Comparison of ENCODE assay signal across 29 cellular contexts in the genomic region with DNA sequence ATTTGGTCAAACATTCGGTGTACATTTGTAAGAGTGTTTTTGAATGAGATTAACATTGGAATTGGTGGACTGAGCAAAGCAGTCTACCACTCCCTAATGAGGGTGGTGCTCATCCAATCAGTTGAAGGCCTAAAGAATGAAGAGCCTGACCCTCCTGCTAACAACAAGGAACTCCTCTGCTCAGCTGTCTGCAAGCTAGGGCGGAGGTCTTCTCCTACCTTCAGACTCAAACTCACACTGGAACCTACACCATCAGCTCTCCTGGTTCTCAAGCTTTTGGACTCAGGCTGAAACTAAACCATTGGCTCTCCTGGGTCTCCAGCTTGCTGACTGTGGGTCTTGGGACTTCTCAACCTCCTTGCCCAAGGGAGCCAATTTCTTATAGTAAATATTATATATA. TPM values are rescaled to one million over a fixed set of nuclear protein-coding genes. Genes with fewer than 3 reads are reported as not detected.
"Had no signal": no experiment of that assay in that cellular context is flagged by ENCODE, and none has a peak within 500 bp of the region (broad histone marks: within the 10 kb centered on the region; RNA-seq: fewer than 3 reads in every experiment).

No MANE protein-coding gene starts in this region.

- H3K9ac ChIP-seq: neural progenitor cell, parathyroid adenoma had no signal

- H3K36me3 ChIP-seq: neural progenitor cell, ovary, spleen, suprapubic skin, tibial artery, transverse colon, upper lobe of right lung, vagina had no signal

- H3K4me3 ChIP-seq: neural progenitor cell, ovary, psoas muscle, skin epidermis, smooth muscle cell, spleen, suprapubic skin, testis, tibial artery, transverse colon, upper lobe of right lung, vagina had no signal

- H3K4me1 ChIP-seq: neural progenitor cell, parathyroid adenoma, psoas muscle, spleen, testis, upper lobe of right lung had no signal

- H2AFZ ChIP-seq: neural progenitor cell, parathyroid adenoma had no signal

- H3K79me2 ChIP-seq: parathyroid adenoma had no signal

- DNase-seq: natural killer cell; occipital lobe; ovary; posterior cingulate gyrus; psoas muscle; right cardiac atrium; spleen; stimulated activated CD4-positive, alpha-beta T cell treated with anti-CD3 and anti-CD28 coated beads, Interleukin-12 subunit alpha, Interleukin-12 subunit beta, amount 100 ng/mL, for 4 hours; stimulated activated CD4-positive, alpha-beta T cell treated with anti-CD3 and anti-CD28 coated beads, Interleukin-1b, Interleukin-23, amount 100 ng/mL, for 48 hours; stimulated activated CD4-positive, alpha-beta T cell treated with anti-CD3 and anti-CD28 coated beads, Interleukin-4, amount 100 ng/mL, for 1 hour; stimulated activated CD4-positive, alpha-beta T cell treated with anti-CD3 and anti-CD28 coated beads, Interleukin-4, amount 100 ng/mL, for 4 hours; stimulated activated CD8-positive, alpha-beta memory T cell treated with anti-CD3 and anti-CD28 coated beads, Interleukin-4, amount 100 ng/mL, for 48 hours; stimulated activated naive CD4-positive, alpha-beta T cell; stimulated activated naive CD8-positive, alpha-beta T cell treated with anti-CD3 and anti-CD28 coated beads, Interleukin-15, amount 100 ng/mL, for 72 hours; stimulated activated naive CD8-positive, alpha-beta T cell treated with anti-CD3 and anti-CD28 coated beads, Interleukin-15, Interleukin-2, amounts not matched to agents 100 U/mL and 50 U/mL, for 24 hours; substantia nigra; testis; tibial artery; transverse colon; upper lobe of right lung had no signal

- H3K4me2 ChIP-seq: neural progenitor cell, smooth muscle cell had no signal

- FAIRE-seq: urothelium cell line had no signal

- H3K27me3 ChIP-seq: neural progenitor cell, ovary, suprapubic skin, testis, tibial artery, transverse colon, upper lobe of right lung, vagina had no signal

- H3K27ac ChIP-seq: neural progenitor cell, ovary, parathyroid adenoma, psoas muscle, skin epidermis, spleen, suprapubic skin, testis, tibial artery, transverse colon, upper lobe of right lung, vagina had no signal

- H3K9me3 ChIP-seq: ovary, psoas muscle, spleen, suprapubic skin, testis, tibial artery, transverse colon, upper lobe of right lung, vagina had no signal

- ATAC-seq: natural killer cell; psoas muscle; right cardiac atrium; sciatic nerve; stimulated activated memory B cell treated with anti-CD40 and anti-IgM and Interleukin-4, amounts not matched to agents 10 μg/mL and 1 μg/mL and 100 μg/mL, for 72 hours; stimulated activated naive CD8-positive, alpha-beta T cell treated with anti-CD3 and anti-CD28 coated beads, Interleukin-15, amount 100 ng/mL, for 72 hours; stimulated activated naive CD8-positive, alpha-beta T cell treated with anti-CD3 and anti-CD28 coated beads, Interleukin-15, Interleukin-2, amounts not matched to agents 100 U/mL and 50 U/mL, for 24 hours; upper lobe of right lung had no signal

RNA-seq across cellular contexts. Expression of a gene that starts 55.5 kb away (rescaled TPM):
- total RNA-seq: natural killer cell had no signal
